In the genomic region with DNA sequence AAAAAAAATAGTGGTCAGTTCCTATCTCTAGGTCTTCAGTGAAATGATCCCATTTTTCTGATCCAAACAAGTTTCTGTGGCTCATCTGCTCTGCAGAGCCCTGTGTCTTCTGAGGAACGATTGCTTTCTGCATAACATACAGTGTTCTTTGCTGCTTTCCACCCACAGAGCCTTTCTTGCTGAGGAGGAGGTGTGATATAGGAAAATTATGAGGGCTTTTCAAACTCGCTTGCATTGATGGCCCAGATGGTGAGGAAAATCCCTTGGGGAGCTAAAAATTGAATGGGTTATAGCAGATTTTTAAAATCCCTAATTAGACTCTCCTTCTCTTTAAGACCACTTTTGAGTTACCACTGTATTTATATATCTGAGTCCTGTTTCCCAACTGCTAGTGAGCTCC, we compare ENCODE assay signal across 16 cellular contexts. TPM values are rescaled to one million over a fixed set of nuclear protein-coding genes. Genes with fewer than 3 reads are reported as not detected.
A peak's percentile ranks its signal among the peaks of the same experiment; 100 is the strongest.
DNase-seq lines count a peak whose midpoint lies in the region; ATAC-seq and TF ChIP-seq lines count a peak whose summit lies in the region.
"Had no signal": no experiment of that assay in that cellular context is flagged by ENCODE, and none has a peak within 500 bp of the region (broad histone marks: within the 10 kb centered on the region; RNA-seq: fewer than 3 reads in every experiment).

No MANE protein-coding gene starts in this region.

- H3K36me3 Mint-ChIP-seq in endothelial cell (ENCODE audit: low read depth, unreplicated experiment) = peaks cover 47% of the 10 kb centered on the region
- H3K36me3 Mint-ChIP-seq in stimulated activated naive B cell treated with anti-CD40 and anti-IgM and Interleukin-4, amounts not matched to agents 10 μg/mL and 1 μg/mL and 100 μg/mL, for 72 hours = peaks cover 1 to 7% of the 10 kb centered on the region in 2 donors
- H3K36me3 Mint-ChIP-seq: CD4-positive, CD25-positive, alpha-beta regulatory T cell had no signal

- peak overlapping the region; percentile 78 for H3K4me3 Mint-ChIP-seq in endothelial cell (ENCODE audit: unreplicated experiment)
- no peak overlapping the region for H3K4me3 Mint-ChIP-seq in stimulated activated naive B cell treated with anti-CD40 and anti-IgM and Interleukin-4, amounts not matched to agents 10 μg/mL and 1 μg/mL and 100 μg/mL, for 72 hours
- H3K4me3 Mint-ChIP-seq: B cell; CD4-positive, CD25-positive, alpha-beta regulatory T cell; CD8-positive, alpha-beta memory T cell had no signal

- no peaks in the 10 kb centered on the region for H3K9me3 Mint-ChIP-seq in endothelial cell (ENCODE audit: unreplicated experiment)
- H3K9me3 Mint-ChIP-seq in stimulated activated naive B cell treated with anti-CD40 and anti-IgM and Interleukin-4, amounts not matched to agents 10 μg/mL and 1 μg/mL and 100 μg/mL, for 72 hours = peaks cover under 1 to 5% of the 10 kb centered on the region in 2 donors

- no peak for TF ChIP-seq CTCF in endothelial cell (IDR thresholded peaks at IDR 0.05; ENCODE audit: unreplicated experiment)

- H3K4me1 Mint-ChIP-seq in endothelial cell (ENCODE audit: unreplicated experiment) = peaks cover 40% of the 10 kb centered on the region
- H3K4me1 Mint-ChIP-seq in stimulated activated naive B cell treated with anti-CD40 and anti-IgM and Interleukin-4, amounts not matched to agents 10 μg/mL and 1 μg/mL and 100 μg/mL, for 72 hours = peaks cover 0 to 2% of the 10 kb centered on the region in 2 donors
- H3K4me1 Mint-ChIP-seq: CD8-positive, alpha-beta memory T cell had no signal

- peaks cover 2% of the 10 kb centered on the region for H3K27me3 Mint-ChIP-seq in endothelial cell (ENCODE audit: unreplicated experiment)
- H3K27me3 Mint-ChIP-seq in stimulated activated naive B cell treated with anti-CD40 and anti-IgM and Interleukin-4, amounts not matched to agents 10 μg/mL and 1 μg/mL and 100 μg/mL, for 72 hours = no peaks in the 10 kb centered on the region
- H3K27me3 Mint-ChIP-seq: B cell had no signal

- peak overlapping the region; percentile 64 for H3K27ac Mint-ChIP-seq in endothelial cell (ENCODE audit: unreplicated experiment)
- no peak overlapping the region for H3K27ac Mint-ChIP-seq in stimulated activated naive B cell treated with anti-CD40 and anti-IgM and Interleukin-4, amounts not matched to agents 10 μg/mL and 1 μg/mL and 100 μg/mL, for 72 hours
- H3K27ac Mint-ChIP-seq: B cell; CD4-positive, CD25-positive, alpha-beta regulatory T cell; CD8-positive, alpha-beta memory T cell had no signal

- no peak for ATAC-seq in stimulated activated naive B cell treated with anti-CD40 and anti-IgM and Interleukin-4, amounts not matched to agents 10 μg/mL and 1 μg/mL and 100 μg/mL, for 72 hours (replicated peaks)
- ATAC-seq in HG03196 (IDR thresholded peaks at IDR 0.05; ENCODE audit: unreplicated experiment) = no peak
- ATAC-seq in GM18907 (IDR thresholded peaks at IDR 0.05; ENCODE audit: unreplicated experiment) = no peak

- DNase-seq in D341Med (ENCODE audit: low spot score) (peak; percentile 44), NCI-H524 treated with DMSO at 0.1 percent for 48 hours (lab: John Stamatoyannopoulos, UW) (peak; percentile 81), endothelial cell (ENCODE audit: low spot score) (no peak), occipital lobe (lab: John Stamatoyannopoulos, UW) (peak; percentile 28), medulla oblongata (ENCODE audit: extremely low spot score) (no peak)
- no peak for DNase-seq in stimulated activated naive B cell treated with anti-CD40 and anti-IgM and Interleukin-4, amounts not matched to agents 10 μg/mL and 1 μg/mL and 100 μg/mL, for 72 hours
- DNase-seq: CD4-positive, CD25-positive, alpha-beta regulatory T cell; CD8-positive, alpha-beta memory T cell; DMS153; DND-41; GM23248; H7; HCEC 1CT had no signal

RNA-seq across cellular contexts. Expression of gene JAM3, which starts 31.3 kb away (rescaled TPM):
- 438 TPM for total RNA-seq in endothelial cell (ENCODE audit: unreplicated experiment)
- 41.8 TPM for total RNA-seq in occipital lobe

Comparison
In these comparisons a context has a peak if more than half of its experiments do, and no peak if none do; other contexts are left out.
1. DNase-seq: peak in D341Med (single experiment), NCI-H524 treated with DMSO at 0.1 percent for 48 hours (single experiment) and occipital lobe (single experiment); none in endothelial cell (single experiment), medulla oblongata (single experiment) and stimulated activated naive B cell treated with anti-CD40 and anti-IgM and Interleukin-4, amounts not matched to agents 10 μg/mL and 1 μg/mL and 100 μg/mL, for 72 hours (single experiment).
2. RNA of gene JAM3, which starts 31.3 kb away (total RNA-seq): 438 TPM in endothelial cell (single experiment); 41.8 TPM in occipital lobe (single experiment); every median in the first group is over 10 times any median in the second.